8 cellular contexts compared by ENCODE assay signal in the genomic region with DNA sequence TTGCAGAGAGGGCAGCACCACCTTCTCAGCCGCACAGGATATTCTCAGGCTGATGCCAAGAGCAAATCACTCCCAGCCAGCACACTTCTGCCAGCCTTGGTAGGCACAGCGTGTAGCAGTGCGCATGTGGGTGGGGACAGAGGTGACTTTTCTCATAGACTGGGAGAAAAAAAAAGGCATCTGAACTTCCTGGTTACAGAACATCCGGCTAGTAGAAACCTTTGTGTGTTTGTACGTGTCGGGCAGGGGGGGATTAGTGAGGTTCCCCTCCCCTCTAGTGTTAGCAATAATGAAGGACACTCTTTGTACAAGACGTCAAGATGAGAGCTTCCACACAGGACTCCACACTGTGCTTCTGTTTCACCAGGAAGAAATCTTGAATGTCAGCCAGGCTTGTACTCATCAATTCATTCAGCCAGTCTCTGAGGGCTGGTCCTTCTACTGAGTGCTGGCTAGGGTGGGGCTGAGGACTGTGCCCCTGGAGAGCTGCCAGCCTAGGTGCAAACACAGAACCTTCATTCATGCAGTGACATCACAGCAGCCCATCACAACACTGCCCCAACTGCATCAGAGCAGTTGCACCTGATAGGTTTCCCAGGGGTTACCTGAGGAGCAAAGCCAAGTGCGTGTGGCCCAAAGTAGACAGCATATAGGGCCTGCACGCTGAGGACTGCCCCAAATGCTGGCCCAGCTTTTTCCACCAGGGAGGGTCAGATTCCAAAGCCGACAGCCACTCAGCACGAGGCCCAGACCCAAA. TPM values are rescaled to one million over a fixed set of nuclear protein-coding genes. Genes with fewer than 3 reads are reported as not detected.
DNase-seq lines count a peak whose midpoint lies in the region; ATAC-seq and TF ChIP-seq lines count a peak whose summit lies in the region.

No MANE protein-coding gene starts in this region.

- TF ChIP-seq CTCF in osteocyte (IDR thresholded peaks at IDR 0.05) = no peak

- peaks cover 32% of the 10 kb centered on the region for H3K4me1 Mint-ChIP-seq in osteocyte (ENCODE audit: unreplicated experiment)
- peaks cover 3% of the 10 kb centered on the region for H3K4me1 Mint-ChIP-seq in activated T-helper 2 cell treated with anti-CD3 and anti-CD28 coated beads, Interferon-gamma antibody, Interleukin-2, Interleukin-4, amounts not matched to agents 10 μg/mL and 5 μg/mL and 100 μg/mL, durations not matched to agents 14 hours and 24 hours and 36 hours (ENCODE audit: low read depth)

- ATAC-seq in HG03097 (IDR thresholded peaks at IDR 0.05; ENCODE audit: low FRiP score, unreplicated experiment) (no peak), GM21529 (IDR thresholded peaks at IDR 0.05; ENCODE audit: unreplicated experiment) (no peak)

- no peaks in the 10 kb centered on the region for H3K36me3 Mint-ChIP-seq in osteocyte (ENCODE audit: unreplicated experiment)
- H3K36me3 Mint-ChIP-seq in activated T-helper 2 cell treated with anti-CD3 and anti-CD28 coated beads, Interferon-gamma antibody, Interleukin-2, Interleukin-4, amounts not matched to agents 10 μg/mL and 5 μg/mL and 100 μg/mL, durations not matched to agents 14 hours and 24 hours and 36 hours (ENCODE audit: low read depth) = no peaks in the 10 kb centered on the region

- H3K27me3 Mint-ChIP-seq in osteocyte (ENCODE audit: unreplicated experiment) = no peaks in the 10 kb centered on the region
- no peaks in the 10 kb centered on the region for H3K27me3 Mint-ChIP-seq in activated T-helper 2 cell treated with anti-CD3 and anti-CD28 coated beads, Interferon-gamma antibody, Interleukin-2, Interleukin-4, amounts not matched to agents 10 μg/mL and 5 μg/mL and 100 μg/mL, durations not matched to agents 14 hours and 24 hours and 36 hours (ENCODE audit: low read depth)

- peak; percentile 56 for DNase-seq in EH (ENCODE audit: low read depth)
- peak; percentile 89 for DNase-seq in NCI-H748 (lab: John Stamatoyannopoulos, UW; ENCODE audit: unreplicated experiment)
- DNase-seq in cerebellum (ENCODE audit: low spot score) = peak; percentile 10
- peak; percentile 89 for DNase-seq in osteocyte (ENCODE audit: extremely low spot score, unreplicated experiment)
- no peak for DNase-seq in Kasumi-1 (lab: John Stamatoyannopoulos, UW)
- DNase-seq in activated T-helper 2 cell treated with anti-CD3 and anti-CD28 coated beads, Interferon-gamma antibody, Interleukin-2, Interleukin-4, amounts not matched to agents 10 μg/mL and 5 μg/mL and 100 μg/mL, durations not matched to agents 14 hours and 24 hours and 36 hours (ENCODE audit: low spot score) = no peak

- H3K27ac Mint-ChIP-seq in osteocyte (ENCODE audit: unreplicated experiment) = peak overlapping the region; percentile 92
- no peak overlapping the region for H3K27ac Mint-ChIP-seq in activated T-helper 2 cell treated with anti-CD3 and anti-CD28 coated beads, Interferon-gamma antibody, Interleukin-2, Interleukin-4, amounts not matched to agents 10 μg/mL and 5 μg/mL and 100 μg/mL, durations not matched to agents 14 hours and 24 hours and 36 hours

- H3K4me3 Mint-ChIP-seq in osteocyte (ENCODE audit: unreplicated experiment) = no peak overlapping the region
- H3K4me3 Mint-ChIP-seq in activated T-helper 2 cell treated with anti-CD3 and anti-CD28 coated beads, Interferon-gamma antibody, Interleukin-2, Interleukin-4, amounts not matched to agents 10 μg/mL and 5 μg/mL and 100 μg/mL, durations not matched to agents 14 hours and 24 hours and 36 hours (ENCODE audit: low read depth) = no peak overlapping the region

- no peaks in the 10 kb centered on the region for H3K9me3 Mint-ChIP-seq in osteocyte (ENCODE audit: unreplicated experiment)
- H3K9me3 Mint-ChIP-seq in activated T-helper 2 cell treated with anti-CD3 and anti-CD28 coated beads, Interferon-gamma antibody, Interleukin-2, Interleukin-4, amounts not matched to agents 10 μg/mL and 5 μg/mL and 100 μg/mL, durations not matched to agents 14 hours and 24 hours and 36 hours = no peaks in the 10 kb centered on the region

- intact Hi-C loops in activated T-helper 2 cell treated with anti-CD3 and anti-CD28 coated beads, Interferon-gamma antibody, Interleukin-2, Interleukin-4, amounts not matched to agents 10 μg/mL and 5 μg/mL and 100 μg/mL, durations not matched to agents 14 hours and 24 hours and 36 hours (cut with micrococcal nuclease) = no loop called here

RNA-seq across cellular contexts. Expression of gene SLC25A5, which starts 34.7 kb away (rescaled TPM):
- total RNA-seq in cerebellum (80.8 TPM), osteocyte (245 TPM in 2 replicates)
- total RNA-seq in activated T-helper 2 cell treated with anti-CD3 and anti-CD28 coated beads, Interferon-gamma antibody, Interleukin-2, Interleukin-4, amounts not matched to agents 10 μg/mL and 5 μg/mL and 100 μg/mL, durations not matched to agents 14 hours and 24 hours and 36 hours = 523 and 528 TPM in 2 replicates

Comparison
In these comparisons a context has a peak if more than half of its experiments do, and no peak if none do; other contexts are left out.
1. DNase-seq: peak in EH (single experiment), NCI-H748 (single experiment), cerebellum (single experiment) and osteocyte (single experiment); none in Kasumi-1 (0 of 2) and activated T-helper 2 cell treated with anti-CD3 and anti-CD28 coated beads, Interferon-gamma antibody, Interleukin-2, Interleukin-4, amounts not matched to agents 10 μg/mL and 5 μg/mL and 100 μg/mL, durations not matched to agents 14 hours and 24 hours and 36 hours (single experiment).